7 cellular contexts compared by ENCODE assay signal in the genomic region with DNA sequence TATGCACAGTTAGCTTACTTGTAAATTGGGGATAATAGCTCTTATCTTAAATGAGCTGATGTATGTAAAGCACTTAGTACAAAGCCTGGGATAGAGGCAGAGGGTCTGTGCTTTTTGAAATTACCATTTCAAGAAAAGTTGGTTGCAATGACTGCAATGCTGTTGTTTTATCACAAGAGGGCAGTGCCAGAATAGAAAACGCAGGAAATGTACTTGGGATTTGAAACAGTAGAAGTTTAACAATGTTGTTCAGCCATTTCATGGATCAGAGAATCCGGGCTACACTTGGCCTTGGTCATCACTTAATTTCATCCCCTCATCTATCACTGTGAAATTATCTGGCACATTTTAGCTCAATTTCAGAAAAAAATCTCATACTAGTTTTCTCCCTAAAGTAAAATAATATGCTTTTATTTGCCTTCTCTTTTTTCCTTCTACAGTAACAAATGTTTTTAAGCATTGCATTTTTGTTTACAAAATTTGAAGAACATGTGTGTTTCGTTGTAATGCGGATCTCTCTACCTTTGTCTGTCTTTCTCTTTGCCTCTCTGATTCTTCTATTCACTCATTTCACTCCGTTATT.
DNase-seq lines count a peak whose midpoint lies in the region; ATAC-seq and TF ChIP-seq lines count a peak whose summit lies in the region.

No MANE protein-coding gene starts in this region.

- H3K27ac Mint-ChIP-seq in progenitor cell of endocrine pancreas = no peak overlapping the region
- no peak overlapping the region for H3K27ac Mint-ChIP-seq in stimulated activated memory B cell treated with anti-CD40 and anti-IgM and Interleukin-4, amounts not matched to agents 10 μg/mL and 1 μg/mL and 100 μg/mL, for 72 hours

- H3K4me3 Mint-ChIP-seq in progenitor cell of endocrine pancreas (ENCODE audit: low read depth) = no peak overlapping the region
- H3K4me3 Mint-ChIP-seq in stimulated activated memory B cell treated with anti-CD40 and anti-IgM and Interleukin-4, amounts not matched to agents 10 μg/mL and 1 μg/mL and 100 μg/mL, for 72 hours = no peak overlapping the region

- H3K4me1 ChIP-seq in foreskin keratinocyte = peaks cover 11% of the 10 kb centered on the region

- H3K4me3 ChIP-seq in GM12864 (ENCODE audit: low read depth, low read length) = no peak overlapping the region

- DNase-seq in GM12864 (ENCODE audit: low read depth) (peak; percentile 10), NCI-H146 treated with DMSO at 0.1 percent for 48 hours (lab: John Stamatoyannopoulos, UW; ENCODE audit: unreplicated experiment) (peak; percentile 32), SW480 (ENCODE audit: low spot score) (peak; percentile 66), foreskin keratinocyte (peak in 1 of 2 donors; percentile 42), progenitor cell of endocrine pancreas (ENCODE audit: low spot score, unreplicated experiment) (no peak)

- H3K27me3 ChIP-seq in foreskin keratinocyte = no peaks in the 10 kb centered on the region

- ATAC-seq in foreskin keratinocyte (no peak), GM21786 (IDR thresholded peaks at IDR 0.05; ENCODE audit: unreplicated experiment) (no peak)
- ATAC-seq in stimulated activated memory B cell treated with anti-CD40 and anti-IgM and Interleukin-4, amounts not matched to agents 10 μg/mL and 1 μg/mL and 100 μg/mL, for 72 hours = no peak

- H3K9me3 Mint-ChIP-seq in progenitor cell of endocrine pancreas (ENCODE audit: low read depth) = peaks cover 19% of the 10 kb centered on the region
- H3K9me3 Mint-ChIP-seq in stimulated activated memory B cell treated with anti-CD40 and anti-IgM and Interleukin-4, amounts not matched to agents 10 μg/mL and 1 μg/mL and 100 μg/mL, for 72 hours = peaks cover 4% of the 10 kb centered on the region

- H3K27ac ChIP-seq in foreskin keratinocyte = no peak overlapping the region

- peaks cover 5% of the 10 kb centered on the region for H3K4me1 Mint-ChIP-seq in progenitor cell of endocrine pancreas (ENCODE audit: low read depth)
- no peaks in the 10 kb centered on the region for H3K4me1 Mint-ChIP-seq in stimulated activated memory B cell treated with anti-CD40 and anti-IgM and Interleukin-4, amounts not matched to agents 10 μg/mL and 1 μg/mL and 100 μg/mL, for 72 hours

- peaks cover 21% of the 10 kb centered on the region for H3K36me3 Mint-ChIP-seq in progenitor cell of endocrine pancreas (ENCODE audit: insufficient read depth)
- no peaks in the 10 kb centered on the region for H3K36me3 Mint-ChIP-seq in stimulated activated memory B cell treated with anti-CD40 and anti-IgM and Interleukin-4, amounts not matched to agents 10 μg/mL and 1 μg/mL and 100 μg/mL, for 72 hours

- no peaks in the 10 kb centered on the region for H3K27me3 Mint-ChIP-seq in progenitor cell of endocrine pancreas
- H3K27me3 Mint-ChIP-seq in stimulated activated memory B cell treated with anti-CD40 and anti-IgM and Interleukin-4, amounts not matched to agents 10 μg/mL and 1 μg/mL and 100 μg/mL, for 72 hours = peaks cover 10% of the 10 kb centered on the region

- TF ChIP-seq CTCF in GM12864 (IDR thresholded peaks at IDR 0.05; ENCODE audit: low read depth, low read length, missing control alignments) (peak; percentile 80), foreskin keratinocyte (conservative IDR thresholded peaks at IDR 0.05) (peak; percentile 97), progenitor cell of endocrine pancreas (IDR thresholded peaks at IDR 0.05; ENCODE audit: unreplicated experiment) (peak; percentile 94)
